In the genomic region with DNA sequence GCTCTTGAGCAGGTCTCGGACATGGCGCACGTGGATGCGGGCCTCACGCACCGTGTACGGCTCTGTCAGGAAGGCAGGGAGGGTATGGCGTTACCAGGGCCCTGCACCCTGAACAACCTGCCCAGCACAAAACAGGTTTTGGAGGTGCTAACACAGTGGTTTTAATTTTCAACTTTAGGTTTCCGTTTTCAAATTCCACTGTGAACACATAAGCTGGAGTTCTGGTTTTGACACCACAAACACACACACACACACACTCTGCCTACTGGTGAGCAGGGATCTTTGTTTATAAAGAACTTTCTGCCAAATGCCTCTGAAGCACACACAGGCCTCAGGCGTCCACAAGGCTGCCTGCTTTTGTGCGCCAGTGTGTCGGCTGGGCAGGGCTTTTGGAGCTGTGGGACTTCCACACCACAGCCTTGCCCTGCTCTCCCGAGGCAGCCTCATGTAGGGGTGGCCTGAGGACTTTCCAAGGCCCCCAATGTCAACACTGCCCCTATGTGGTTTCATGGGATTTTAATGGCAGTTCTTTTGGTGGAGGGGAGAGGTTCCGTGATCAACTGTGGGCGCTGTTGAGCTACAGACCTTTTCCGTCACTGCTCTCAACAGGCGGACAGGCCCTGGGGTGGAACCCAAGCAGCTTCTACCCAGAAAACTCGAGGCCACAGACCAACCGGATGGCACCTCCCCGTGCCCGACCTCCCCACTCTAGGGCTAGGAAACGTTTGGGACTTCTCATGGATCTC, we compare ENCODE assay signal across 24 cellular contexts. TPM values are rescaled to one million over a fixed set of nuclear protein-coding genes. Genes with fewer than 3 reads are reported as not detected.
DNase-seq lines count a peak whose midpoint lies in the region; ATAC-seq and TF ChIP-seq lines count a peak whose summit lies in the region.
"Had no signal": no experiment of that assay in that cellular context is flagged by ENCODE, and none has a peak within 500 bp of the region (broad histone marks: within the 10 kb centered on the region; RNA-seq: fewer than 3 reads in every experiment).

No MANE protein-coding gene starts in this region.

- peak; percentile 38 for TF ChIP-seq CTCF in H9 (conservative IDR thresholded peaks at IDR 0.05)
- TF ChIP-seq CTCF in endothelial cell (IDR thresholded peaks at IDR 0.05; ENCODE audit: unreplicated experiment) = no peak
- TF ChIP-seq CTCF in omental fat pad (IDR thresholded peaks at IDR 0.05) = no peak

- peaks cover 16 to 26% of the 10 kb centered on the region in 2 experiments for H3K4me1 Mint-ChIP-seq in H9
- peaks cover 3% of the 10 kb centered on the region for H3K4me1 Mint-ChIP-seq in endothelial cell (ENCODE audit: unreplicated experiment)
- H3K4me1 Mint-ChIP-seq in naive thymus-derived CD4-positive, alpha-beta T cell = peaks cover 4 to 13% (median 11%) of the 10 kb centered on the region in 7 donors

- H4K20me1 ChIP-seq in H9 (ENCODE audit: control insufficient read depth, insufficient read depth, insufficient read length) = no peaks in the 10 kb centered on the region

- H3K4me3 Mint-ChIP-seq in H9 = no peak overlapping the region
- H3K4me3 Mint-ChIP-seq in endothelial cell (ENCODE audit: unreplicated experiment) = no peak overlapping the region
- H3K4me3 Mint-ChIP-seq in naive thymus-derived CD4-positive, alpha-beta T cell = no peak overlapping the region
- H3K4me3 Mint-ChIP-seq: activated CD4-positive, alpha-beta memory T cell treated with anti-CD3 and anti-CD28 coated beads for 36 hours; activated T-cell treated with anti-CD3 and anti-CD28 coated beads, Interleukin-2, amount 50 U/mL, for 24 hours; stimulated activated naive CD8-positive, alpha-beta T cell treated with anti-CD3 and anti-CD28 coated beads, Interleukin-15, Interleukin-2, amounts not matched to agents 100 ng/mL and 50 ng/mL, for 24 hours had no signal

- no peaks in the 10 kb centered on the region for H3K23me2 ChIP-seq in H9 (ENCODE audit: insufficient read length, low read depth, low read length, poor library complexity, severe bottlenecking)

- no peak overlapping the region for H3K4me2 ChIP-seq in H9 (ENCODE audit: insufficient read depth, insufficient read length, low read length)

- no peaks in the 10 kb centered on the region for H3K27me3 ChIP-seq in H9 (ENCODE audit: insufficient read depth, low read length)
- no peaks in the 10 kb centered on the region for H3K27me3 ChIP-seq in naive thymus-derived CD4-positive, alpha-beta T cell (ENCODE audit: control insufficient read depth in 2 of 2, insufficient read depth in 2 of 2, low read length in 2 of 2)
- H3K27me3 ChIP-seq: body of pancreas, upper lobe of left lung had no signal

- CTCF ChIA-PET in naive thymus-derived CD4-positive, alpha-beta T cell (lab: Charles Lee) = interaction anchor here (0.7 kb wide), 1 partner anchor 57 kb away, joined by 3 read pairs; no protein-coding TSS in a partner anchor

- H2BK15ac ChIP-seq in H9 (ENCODE audit: low read depth, low read length) = no peak overlapping the region

- H4K91ac ChIP-seq in H9 (ENCODE audit: insufficient read length, low read depth, low read length) = no peak overlapping the region

- H3K14ac ChIP-seq in H9 (ENCODE audit: insufficient read depth, low read length) = no peak overlapping the region

- no peak overlapping the region for H3K18ac ChIP-seq in H9 (ENCODE audit: insufficient read length, low read depth, low read length)

- no peak overlapping the region for H3T11ph ChIP-seq in H9 (ENCODE audit: low read length)

- H3K36me3 Mint-ChIP-seq in H9 (ENCODE audit: insufficient read depth in 1 of 3, low read depth in 3 of 3) (peaks cover 8 to 56% (median 27%) of the 10 kb centered on the region in 3 experiments; a peak in 6 of 7 replicates), endothelial cell (ENCODE audit: low read depth, unreplicated experiment) (peaks cover 12% of the 10 kb centered on the region)
- peaks cover 0 to 19% (median 0%) of the 10 kb centered on the region in 5 donors for H3K36me3 Mint-ChIP-seq in naive thymus-derived CD4-positive, alpha-beta T cell
- H3K36me3 Mint-ChIP-seq: activated naive CD4-positive, alpha-beta T cell treated with anti-CD3 and anti-CD28 coated beads, Interleukin-2, amount 50 U/mL, for 72 hours had no signal

- no peak overlapping the region for H4K5ac ChIP-seq in H9 (ENCODE audit: insufficient read length, low read depth, low read length)

- H3K4ac ChIP-seq in H9 (ENCODE audit: low read depth, low read length) = no peak overlapping the region

- H2BK120ac ChIP-seq in H9 (ENCODE audit: low read depth, low read length, poor library complexity, severe bottlenecking) = no peak overlapping the region

- H3K4me3 ChIP-seq in naive thymus-derived CD4-positive, alpha-beta T cell (ENCODE audit: low read length) = no peak overlapping the region
- H3K4me3 ChIP-seq: body of pancreas, GM23248, skin epidermis, upper lobe of left lung had no signal

- ATAC-seq in naive thymus-derived CD4-positive, alpha-beta T cell = peak; percentile 26
- ATAC-seq in GM21367 (IDR thresholded peaks at IDR 0.05; ENCODE audit: unreplicated experiment) (no peak), omental fat pad (ENCODE audit: low FRiP score) (no peak)
- ATAC-seq: activated naive CD4-positive, alpha-beta T cell treated with anti-CD3 and anti-CD28 coated beads, Interleukin-2, amount 50 U/mL, for 72 hours; body of pancreas; left lobe of liver had no signal

- H3K9ac ChIP-seq in H9 (ENCODE audit: extremely low read depth, insufficient read length, low read length) = no peak overlapping the region
- H3K9ac ChIP-seq: GM23248, parathyroid adenoma had no signal

- H4K8ac ChIP-seq in H9 (replicated peaks; ENCODE audit: insufficient read length, low read depth, low read length) = no peak overlapping the region

- WGBS in H9 (ENCODE audit: extremely low coverage, insufficient read length, low lambda C conversion rate) = no CpG with 5 or more reads among the region's 22 CpGs

- H3K79me2 ChIP-seq in H9 (ENCODE audit: insufficient read depth, low read length) = no peaks in the 10 kb centered on the region; the same call in 1 of the 2 replicates

- DNase-seq in Daoy (ENCODE audit: low read depth) (peak; percentile 4), H9 (no peak), endothelial cell (ENCODE audit: low spot score) (no peak), omental fat pad (ENCODE audit: low spot score) (no peak), NCI-H748 treated with DMSO at 0.1 percent for 48 hours (lab: John Stamatoyannopoulos, UW) (no peak), G401 (ENCODE audit: low spot score) (no peak)
- DNase-seq in naive thymus-derived CD4-positive, alpha-beta T cell = no peak
- DNase-seq: activated CD4-positive, alpha-beta memory T cell treated with anti-CD3 and anti-CD28 coated beads for 36 hours; GM23248; NCI-H1417; NCI-H2171; OCI-M1; stimulated activated CD4-positive, alpha-beta T cell treated with anti-CD3 and anti-CD28 coated beads, Interleukin-2, amount 100 ng/mL, for 48 hours had no signal

- no peak overlapping the region for H2BK12ac ChIP-seq in H9 (ENCODE audit: insufficient read length, low read depth, low read length)

- H3K23ac ChIP-seq in H9 (ENCODE audit: insufficient read length, low read depth, low read length) = no peak overlapping the region

- H3K36me3 ChIP-seq in naive thymus-derived CD4-positive, alpha-beta T cell (ENCODE audit: control insufficient read depth in 2 of 3, insufficient read depth in 3 of 3, low read length in 3 of 3) = peaks cover 0 to 74% (median 10%) of the 10 kb centered on the region in 3 experiments

- H3K27me3 Mint-ChIP-seq in H9 (ENCODE audit: low read depth) (no peaks in the 10 kb centered on the region), endothelial cell (ENCODE audit: unreplicated experiment) (peaks cover 4% of the 10 kb centered on the region)
- H3K27me3 Mint-ChIP-seq in naive thymus-derived CD4-positive, alpha-beta T cell = no peaks in the 10 kb centered on the region
- H3K27me3 Mint-ChIP-seq: activated CD4-positive, alpha-beta memory T cell treated with anti-CD3 and anti-CD28 coated beads for 36 hours; activated T-cell treated with anti-CD3 and anti-CD28 coated beads, Interleukin-2, amount 50 U/mL, for 24 hours; stimulated activated naive CD8-positive, alpha-beta T cell treated with anti-CD3 and anti-CD28 coated beads, Interleukin-15, Interleukin-2, amounts not matched to agents 100 ng/mL and 50 ng/mL, for 24 hours had no signal

- in situ Hi-C loops in G401 (cut with HindIII; ENCODE audit: low sequenced_read_pairs) = no loop called here

- peak overlapping the region in 2 of 3 experiments; percentile 34 to 66; a peak in 3 of 7 replicates for H3K27ac Mint-ChIP-seq in H9
- peak overlapping the region; percentile 48 for H3K27ac Mint-ChIP-seq in endothelial cell (ENCODE audit: unreplicated experiment)
- H3K27ac Mint-ChIP-seq in naive thymus-derived CD4-positive, alpha-beta T cell = peak overlapping the region in 1 of 9 donors; percentile 18
- H3K27ac Mint-ChIP-seq: activated CD4-positive, alpha-beta memory T cell treated with anti-CD3 and anti-CD28 coated beads for 36 hours; activated naive CD4-positive, alpha-beta T cell treated with anti-CD3 and anti-CD28 coated beads, Interleukin-2, amount 50 U/mL, for 72 hours; activated T-cell treated with anti-CD3 and anti-CD28 coated beads, Interleukin-2, amount 50 U/mL, for 24 hours; stimulated activated naive CD8-positive, alpha-beta T cell treated with anti-CD3 and anti-CD28 coated beads, Interleukin-15, Interleukin-2, amounts not matched to agents 100 ng/mL and 50 ng/mL, for 24 hours had no signal

- intact Hi-C loops in naive thymus-derived CD4-positive, alpha-beta T cell (cut with micrococcal nuclease) = no loop called here

- H2BK5ac ChIP-seq in H9 (ENCODE audit: insufficient read length, low read length) = no peak overlapping the region

- no peaks in the 10 kb centered on the region for H3K9me3 ChIP-seq in H9 (ENCODE audit: control insufficient read depth, low read depth, low read length)
- H3K9me3 ChIP-seq in naive thymus-derived CD4-positive, alpha-beta T cell (ENCODE audit: control insufficient read depth in 2 of 3, low read length in 3 of 3) = no peaks in the 10 kb centered on the region
- H3K9me3 ChIP-seq: body of pancreas, upper lobe of left lung had no signal

- H3K56ac ChIP-seq in H9 (ENCODE audit: insufficient read length, low read depth, low read length) = no peak overlapping the region

- H3K79me1 ChIP-seq in H9 (ENCODE audit: insufficient read depth, low read depth, low read length, poor library complexity, severe bottlenecking) = no peaks in the 10 kb centered on the region

- no peak overlapping the region for H2BK20ac ChIP-seq in H9 (ENCODE audit: low read depth, low read length, poor library complexity, severe bottlenecking)

- no peak overlapping the region for H2AK5ac ChIP-seq in H9 (ENCODE audit: insufficient read length, low read length)

- H3K27ac ChIP-seq in H9 (ENCODE audit: insufficient read length, low read depth, low read length) = no peak overlapping the region
- no peak overlapping the region for H3K27ac ChIP-seq in naive thymus-derived CD4-positive, alpha-beta T cell (ENCODE audit: low read depth, low read length)
- H3K27ac ChIP-seq: body of pancreas, epithelial cell of prostate, GM23248, parathyroid adenoma, skin epidermis, upper lobe of left lung had no signal

- no peaks in the 10 kb centered on the region for H3K9me3 Mint-ChIP-seq in H9
- H3K9me3 Mint-ChIP-seq in endothelial cell (ENCODE audit: unreplicated experiment) = no peaks in the 10 kb centered on the region
- H3K9me3 Mint-ChIP-seq in naive thymus-derived CD4-positive, alpha-beta T cell = no peaks in the 10 kb centered on the region
- H3K9me3 Mint-ChIP-seq: activated CD4-positive, alpha-beta memory T cell treated with anti-CD3 and anti-CD28 coated beads for 36 hours; activated naive CD4-positive, alpha-beta T cell treated with anti-CD3 and anti-CD28 coated beads, Interleukin-2, amount 50 U/mL, for 72 hours; activated T-cell treated with anti-CD3 and anti-CD28 coated beads, Interleukin-2, amount 50 U/mL, for 24 hours; stimulated activated naive CD8-positive, alpha-beta T cell treated with anti-CD3 and anti-CD28 coated beads, Interleukin-15, Interleukin-2, amounts not matched to agents 100 ng/mL and 50 ng/mL, for 24 hours had no signal

- no peak overlapping the region for H2AFZ ChIP-seq in H9 (ENCODE audit: low read length)
- H2AFZ ChIP-seq: GM23248, parathyroid adenoma had no signal

- POLR2A ChIA-PET in naive thymus-derived CD4-positive, alpha-beta T cell (lab: Charles Lee) = no interaction called here

- no peaks in the 10 kb centered on the region; the same call in 1 of the 2 replicates for H3K4me1 ChIP-seq in H9 (ENCODE audit: insufficient read depth, low read length)
- H3K4me1 ChIP-seq in naive thymus-derived CD4-positive, alpha-beta T cell (ENCODE audit: control insufficient read depth in 2 of 2, insufficient read depth in 2 of 2, low read length in 2 of 2) = peaks cover 0 to 3% of the 10 kb centered on the region in 2 donors
- H3K4me1 ChIP-seq: parathyroid adenoma had no signal

RNA-seq across cellular contexts. Expression of a gene that starts 9.4 kb away (rescaled TPM):
- 41.2 and 47.9 TPM in 2 replicates for total RNA-seq in Daoy (2014; rRNA removed; shearing (Covaris generic))
- total RNA-seq in H9 (2021) (91.3 and 97.0 TPM in 2 replicates), endothelial cell (ENCODE audit: unreplicated experiment) (45.9 TPM), omental fat pad (100 to 1,000 TPM in 2 of 4 donors, 10 to 100 TPM in 2; 39.2 to 167 (median 95.0) TPM)
- 10 to 100 TPM; 34.6 to 71.1 (median 48.8) TPM for total RNA-seq in naive thymus-derived CD4-positive, alpha-beta T cell
- 10 to 100 TPM in 1 of 2 donors, 1 to 10 TPM in 1; 4.9 to 15.3 TPM for polyA plus RNA-seq in naive thymus-derived CD4-positive, alpha-beta T cell
- total RNA-seq in G401 (2014; rRNA removed; shearing (Covaris generic)) = 54.1 and 58.1 TPM in 2 replicates

RNA-seq across cellular contexts. Expression of a gene that starts 47.3 kb away (rescaled TPM):
- total RNA-seq in Daoy (2014; rRNA removed; shearing (Covaris generic)) = not detected in 2 replicates
- total RNA-seq in H9 (2021) (7.1 and 8.0 TPM in 2 replicates), endothelial cell (ENCODE audit: unreplicated experiment) (1.9 TPM), omental fat pad (not detected)
- total RNA-seq in naive thymus-derived CD4-positive, alpha-beta T cell = under 1 TPM; 0.12 to 0.54 (median 0.22) TPM
- polyA plus RNA-seq in naive thymus-derived CD4-positive, alpha-beta T cell = not detected
- total RNA-seq in G401 (2014; rRNA removed; shearing (Covaris generic)) = 0.06 and 0.31 TPM in 2 replicates
- total RNA-seq: GM23248, left lobe of liver, myocyte had no signal
- polyA plus RNA-seq: GM23248 had no signal
